28 cellular contexts compared by ENCODE assay signal in genomic region chr6:69846312-69846711, GRCh38. TPM values are rescaled to one million over a fixed set of nuclear protein-coding genes. Genes with fewer than 3 reads are reported as not detected.
"Had no signal": no experiment of that assay in that cellular context is flagged by ENCODE, and none has a peak within 500 bp of the region (broad histone marks: within the 10 kb centered on the region; RNA-seq: fewer than 3 reads in every experiment).

No MANE protein-coding gene starts in this region.

- H3K27me3 ChIP-seq: colonic mucosa, dorsolateral prefrontal cortex, esophagus muscularis mucosa, gastrocnemius medialis, gastroesophageal sphincter had no signal

- FAIRE-seq: colon, endometrium, endothelial cell of umbilical vein had no signal

- ATAC-seq: effector memory CD8-positive, alpha-beta T cell; esophagus mucosa; foreskin keratinocyte; gastrocnemius medialis; gastroesophageal sphincter had no signal

- H3K9me3 ChIP-seq: colonic mucosa, esophagus muscularis mucosa, esophagus squamous epithelium, gastrocnemius medialis, gastroesophageal sphincter, heart left ventricle had no signal

- DNase-seq: colonic mucosa; cortex of kidney; dermis blood vessel endothelial cell; dorsolateral prefrontal cortex; effector CD4-positive, alpha-beta T cell; effector CD8-positive, alpha-beta T cell; effector memory CD4-positive, alpha-beta T cell; effector memory CD8-positive, alpha-beta T cell; endodermal cell; erythroblast; esophagus squamous epithelium; foreskin fibroblast; foreskin keratinocyte; foreskin melanocyte; gastrocnemius medialis; glutamatergic neuron; head of caudate nucleus; heart left ventricle had no signal

- H3K4me1 ChIP-seq: colonic mucosa, esophagus squamous epithelium, foreskin keratinocyte had no signal

- H3K4me3 ChIP-seq: colonic mucosa, coronary artery, dorsolateral prefrontal cortex, esophagus muscularis mucosa, esophagus squamous epithelium, gastrocnemius medialis, gastroesophageal sphincter, heart left ventricle had no signal

- H3K36me3 ChIP-seq: colonic mucosa, esophagus muscularis mucosa, esophagus squamous epithelium, gastrocnemius medialis, gastroesophageal sphincter, heart left ventricle had no signal

- H3K27ac ChIP-seq: colonic mucosa, coronary artery, dorsolateral prefrontal cortex, epithelial cell of prostate, esophagus muscularis mucosa, esophagus squamous epithelium, foreskin keratinocyte, gastrocnemius medialis, gastroesophageal sphincter had no signal

RNA-seq across cellular contexts. Expression of gene COL19A1, which starts 20.0 kb away (rescaled TPM):
- total RNA-seq: dermis blood vessel endothelial cell, endothelial cell of umbilical vein, fibroblast of lung, foreskin keratinocyte, glomerular endothelial cell had no signal
- polyA plus RNA-seq: endothelial cell of umbilical vein, foreskin keratinocyte had no signal
